ENCODE assay signal across 10 cellular contexts in the genomic region with DNA sequence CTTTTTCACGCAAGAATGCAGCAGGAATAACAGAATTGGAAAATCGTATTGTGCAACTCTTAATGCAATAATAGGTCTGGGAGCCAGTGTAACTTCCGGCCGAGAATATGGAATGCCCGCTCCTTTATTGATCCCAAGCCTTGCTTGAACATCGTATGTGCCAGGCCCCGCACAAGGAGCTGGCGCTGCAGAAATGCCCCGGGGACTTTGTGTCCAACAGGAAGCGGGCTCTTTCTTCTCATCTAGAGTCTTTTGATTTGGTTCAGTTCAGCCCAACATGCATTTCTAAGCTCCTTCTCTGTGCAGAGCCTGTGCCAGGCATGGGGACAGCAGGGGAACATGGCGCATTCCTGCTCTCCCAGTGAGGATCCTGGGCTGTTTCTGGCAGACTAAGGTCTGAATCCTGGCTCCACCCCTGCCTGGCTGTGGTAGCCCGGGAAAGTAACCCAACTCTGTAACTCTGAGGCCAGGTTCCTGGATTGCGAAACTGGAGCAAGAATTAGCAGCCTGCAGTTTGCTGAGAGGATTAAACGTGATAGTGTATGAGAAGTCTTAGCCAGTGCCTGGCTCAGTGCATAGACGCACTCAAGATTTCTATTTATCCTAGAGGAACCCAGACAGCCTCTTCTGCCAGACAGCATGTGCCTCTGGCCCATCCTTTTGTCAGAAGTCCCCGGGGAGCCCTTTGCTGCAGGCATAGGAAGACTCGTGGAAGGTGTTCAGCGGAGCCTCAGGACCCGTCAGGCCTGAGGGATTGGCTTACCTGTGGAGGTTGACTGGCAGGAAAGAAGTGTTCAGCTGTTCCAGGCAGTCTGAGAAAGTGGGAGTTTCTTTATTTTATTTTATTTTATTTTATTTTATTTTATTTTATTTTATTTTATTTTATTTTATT. TPM values are rescaled to one million over a fixed set of nuclear protein-coding genes. Genes with fewer than 3 reads are reported as not detected.
A peak's percentile ranks its signal among the peaks of the same experiment; 100 is the strongest.
DNase-seq lines count a peak whose midpoint lies in the region; ATAC-seq and TF ChIP-seq lines count a peak whose summit lies in the region.
"Had no signal": no experiment of that assay in that cellular context is flagged by ENCODE, and none has a peak within 500 bp of the region (broad histone marks: within the 10 kb centered on the region; RNA-seq: fewer than 3 reads in every experiment).

No MANE protein-coding gene starts in this region.

- ATAC-seq in left ventricle myocardium superior (peak; percentile 91), HG02642 (IDR thresholded peaks at IDR 0.05; ENCODE audit: poor library complexity, unreplicated experiment) (no peak), HG02870 (IDR thresholded peaks at IDR 0.05; ENCODE audit: unreplicated experiment) (no peak), GM21576 (IDR thresholded peaks at IDR 0.05; ENCODE audit: unreplicated experiment) (no peak)

- TF ChIP-seq CTCF in HL-60 (IDR thresholded peaks at IDR 0.05; ENCODE audit: insufficient read depth, low read length) = no peak
- TF ChIP-seq CTCF in spleen (IDR thresholded peaks at IDR 0.05 in 8 of 11, conservative IDR thresholded peaks at IDR 0.05 in 3 of 11) = no peak

- peak; percentile 47 to 52 for DNase-seq in HL-60 (ENCODE audit: low read depth in 1 of 2, low spot score in 1 of 2)
- DNase-seq in SK-N-MC (ENCODE audit: low read depth, low spot score) = peak; percentile 69
- DNase-seq in left ventricle myocardium superior = peak; percentile 60
- DNase-seq in spleen = peak; percentile 47
- DNase-seq in activated CD4-positive, alpha-beta T cell treated with anti-CD3 and anti-CD28 coated beads for 4 hours = no peak
- DNase-seq: activated B cell treated with CpG ODN at 0.5 μM for 24 hours, kidney had no signal

- intact Hi-C loops in left ventricle myocardium superior (cut with micrococcal nuclease) = no loop called here
- intact Hi-C loops in spleen (cut with DNase I; ENCODE audit: low total_unique reads) = no loop called here

- H3K4me1 ChIP-seq in spleen = peaks cover 0 to 11% (median 0%) of the 10 kb centered on the region in 6 donors

- H3K27me3 ChIP-seq in HL-60 (ENCODE audit: insufficient read depth, poor library complexity, severe bottlenecking) (no peaks in the 10 kb centered on the region), spleen (replicated peaks in 1 of 7) (no peaks in the 10 kb centered on the region)

- H3K27ac ChIP-seq in HL-60 (replicated peaks) (no peak overlapping the region), SK-N-MC (peak overlapping the region; percentile 95), spleen (peak overlapping the region in 1 of 8 donors; percentile 8)

- no peaks in the 10 kb centered on the region for H3K36me3 ChIP-seq in SK-N-MC (ENCODE audit: insufficient read depth, low read length)
- H3K36me3 ChIP-seq in spleen = no peaks in the 10 kb centered on the region

- WGBS in spleen, 5 donors = 61 to 76% (median 69%) methylated on average over 18 to 19 of the region's 19 CpGs

- TF ChIP-seq POLR2A in spleen (IDR thresholded peaks at IDR 0.05) = no peak

- H3K9ac ChIP-seq in SK-N-MC (ENCODE audit: insufficient read length) = peak overlapping the region; percentile 34

- H3K9me3 ChIP-seq in SK-N-MC (ENCODE audit: low read depth, low read length) (no peaks in the 10 kb centered on the region), spleen (no peaks in the 10 kb centered on the region)

- no peak overlapping the region for H3K4me3 ChIP-seq in HL-60 (replicated peaks; ENCODE audit: insufficient read depth, low read length)
- peak overlapping the region; percentile 59 for H3K4me3 ChIP-seq in SK-N-MC
- no peak overlapping the region for H3K4me3 ChIP-seq in spleen

RNA-seq across cellular contexts. Expression of gene CDCP2, which starts 1.0 kb away (rescaled TPM):
- not detected for total RNA-seq in left ventricle myocardium superior
- 1 to 10 TPM in 2 of 7 donors, under 1 TPM in 5; 0.23 to 1.6 (median 0.85) TPM for total RNA-seq in spleen
- not detected for polyA plus RNA-seq in spleen
- total RNA-seq: activated B cell treated with CpG ODN at 0.5 μM for 24 hours had no signal

RNA-seq across cellular contexts. Expression of gene CYB5RL, which starts 46.0 kb away (rescaled TPM):
- total RNA-seq in left ventricle myocardium superior = 5.9 TPM
- total RNA-seq in spleen = 10 to 100 TPM in 4 of 7 donors, 1 to 10 TPM in 3; 6.6 to 15.1 (median 11.0) TPM
- polyA plus RNA-seq in spleen = 1 to 10 TPM; 1.3 to 3.5 (median 1.5) TPM

RNA-seq across cellular contexts. Expression of gene MRPL37, which starts 46.2 kb away (rescaled TPM):
- total RNA-seq in left ventricle myocardium superior (81.2 TPM), spleen (10 to 100 TPM; 38.3 to 55.9 (median 50.1) TPM)
- 10 to 100 TPM; 20.4 to 42.5 (median 38.4) TPM for polyA plus RNA-seq in spleen

Comparison
In these comparisons a context has a peak if more than half of its experiments do, and no peak if none do; other contexts are left out.
1. DNase-seq: peak in HL-60 (2 of 2), SK-N-MC (single experiment), left ventricle myocardium superior (single experiment) and spleen (single experiment); none in activated CD4-positive, alpha-beta T cell treated with anti-CD3 and anti-CD28 coated beads for 4 hours (0 of 2).